ENCODE assay signal across 8 cellular contexts in genomic region chr6:7238900-7239589, GRCh38.
DNase-seq lines count a peak whose midpoint lies in the region; ATAC-seq, FAIRE-seq and TF ChIP-seq lines count a peak whose summit lies in the region.

No MANE protein-coding gene starts in this region.

- H3K9me3 Mint-ChIP-seq in activated naive CD4-positive, alpha-beta T cell treated with anti-CD3 and anti-CD28 coated beads, Interleukin-2, amount 50 U/mL, for 72 hours = no peaks in the 10 kb centered on the region

- peak; percentile 87 for ATAC-seq in SK-N-SH treated with all-trans-retinoic acid at 6 μM for 48 hours
- peak; percentile 86 to 89 for ATAC-seq in activated naive CD4-positive, alpha-beta T cell treated with anti-CD3 and anti-CD28 coated beads, Interleukin-2, amount 50 U/mL, for 72 hours
- no peak for ATAC-seq in HG03095 (IDR thresholded peaks at IDR 0.05; ENCODE audit: unreplicated experiment)

- no peak overlapping the region for H3K4me3 ChIP-seq in retinal pigment epithelial cell (ENCODE audit: low read length)

- peak; percentile 88 for DNase-seq in DMS 273 (lab: John Stamatoyannopoulos, UW; ENCODE audit: unreplicated experiment)
- DNase-seq in H54 (ENCODE audit: insufficient read length, low spot score) = peak; percentile 81
- DNase-seq in NCI-H1105 (lab: John Stamatoyannopoulos, UW) = peak; percentile 94
- peak in 1 of 2 donors; percentile 84 for DNase-seq in activated naive CD4-positive, alpha-beta T cell treated with anti-CD3 and anti-CD28 coated beads, Interleukin-2, amount 50 U/mL, for 72 hours (ENCODE audit: low spot score in 2 of 2)
- DNase-seq in cardiac septum (ENCODE audit: low spot score) = peak; percentile 92
- peak; percentile 31 for DNase-seq in retinal pigment epithelial cell (ENCODE audit: low read depth)

- H3K36me3 Mint-ChIP-seq in activated naive CD4-positive, alpha-beta T cell treated with anti-CD3 and anti-CD28 coated beads, Interleukin-2, amount 50 U/mL, for 72 hours = no peaks in the 10 kb centered on the region

- intact Hi-C loops in cardiac septum (cut with DNase I) = loop anchor here (10.0 kb wide), 1 partner anchor 314 kb away; no protein-coding TSS in a partner anchor

- no peak for TF ChIP-seq POLR2A in H54 (IDR thresholded peaks at IDR 0.05; ENCODE audit: low read depth, low read length)

- no peak overlapping the region for H3K27ac Mint-ChIP-seq in activated naive CD4-positive, alpha-beta T cell treated with anti-CD3 and anti-CD28 coated beads, Interleukin-2, amount 50 U/mL, for 72 hours

- FAIRE-seq in H54 (lab: Jason Lieb, UNC) = no peak

- TF ChIP-seq CTCF in retinal pigment epithelial cell (conservative IDR thresholded peaks at IDR 0.05; ENCODE audit: low read depth, low read length) = peak; percentile 77

TF ChIP-seq in SK-N-SH treated with all-trans-retinoic acid at 6 μM for 48 hours, 23 proteins besides CTCF, POLR2A, EP300 and RAD21:
- TF ChIP-seq CSDC2 (CRISPR knock-in tag; IDR thresholded peaks at IDR 0.05) (no peak), ARNTL (CRISPR knock-in tag; IDR thresholded peaks at IDR 0.05; ENCODE audit: borderline replicate concordance, low read depth) (no peak), ISL1 (CRISPR knock-in tag; IDR thresholded peaks at IDR 0.05) (no peak), GLIS3 (CRISPR knock-in tag; IDR thresholded peaks at IDR 0.05) (no peak), TOX (CRISPR knock-in tag; IDR thresholded peaks at IDR 0.05; ENCODE audit: borderline replicate concordance) (no peak), ZNF8 (CRISPR knock-in tag; IDR thresholded peaks at IDR 0.05) (no peak), ZC3H10 (CRISPR knock-in tag; IDR thresholded peaks at IDR 0.05) (no peak)
